Comparison of ENCODE assay signal across 18 cellular contexts in genomic region chr1:201783572-201783971, GRCh38. TPM values are rescaled to one million over a fixed set of nuclear protein-coding genes. Genes with fewer than 3 reads are reported as not detected.
DNase-seq lines count a peak whose midpoint lies in the region; ATAC-seq and TF ChIP-seq lines count a peak whose summit lies in the region.
"Had no signal": no experiment of that assay in that cellular context is flagged by ENCODE, and none has a peak within 500 bp of the region (broad histone marks: within the 10 kb centered on the region; RNA-seq: fewer than 3 reads in every experiment).

No MANE protein-coding gene starts in this region.

- DNase-seq in A673 (ENCODE audit: low spot score), result no peak
- peak; percentile 22 for DNase-seq in SK-MEL-5 (ENCODE audit: low read depth, low spot score)
- DNase-seq in epithelial cell of prostate (ENCODE audit: low read depth, low spot score), result no peak
- no peak for DNase-seq in activated naive CD8-positive, alpha-beta T cell treated with anti-CD3 and anti-CD28 coated beads, Interleukin-2, amount 50 U/mL, for 24 hours
- no peak for DNase-seq in SHP77 treated with DMSO at 0.1 percent for 48 hours (lab: John Stamatoyannopoulos, UW)
- DNase-seq: activated CD4-positive, CD25-positive, alpha-beta regulatory T cell; adrenal gland; cerebellar nuclear complex; KG1; left cardiac atrium; NCI-H1092; NCI-H2107 had no signal

- 0 out of 2 replicates have a peak, but pooled peaks have one; percentile 23 for TF ChIP-seq CTCF in A673 (conservative IDR thresholded peaks at IDR 0.05; ENCODE audit: low read depth, low read length)
- TF ChIP-seq CTCF in GM12873 (IDR thresholded peaks at IDR 0.05; ENCODE audit: insufficient read depth, low read depth, low read length, missing control alignments), result peak; percentile 4

- CTCF ChIA-PET in A673 (lab: Charles Lee), result interaction anchor here (0.6 to 1.4 kb wide), 2 partner anchors 9 to 303 kb away, joined by 3 read pairs; no protein-coding TSS in a partner anchor

- no peaks in the 10 kb centered on the region for H3K36me3 Mint-ChIP-seq in activated naive CD8-positive, alpha-beta T cell treated with anti-CD3 and anti-CD28 coated beads, Interleukin-2, amount 50 U/mL, for 24 hours (ENCODE audit: low read depth)
- H3K36me3 Mint-ChIP-seq: stimulated activated effector memory CD8-positive, alpha-beta T cell treated with anti-CD3 and anti-CD28 coated beads, Interleukin-12 subunit alpha, Interleukin-12 subunit beta, amount 100 ng/mL, for 72 hours had no signal

- intact Hi-C loops in A673 (cut with micrococcal nuclease; ENCODE audit: unreplicated experiment), result no loop called here

- ATAC-seq in HG03354 (IDR thresholded peaks at IDR 0.05; ENCODE audit: poor library complexity, severe bottlenecking, unreplicated experiment), result no peak
- ATAC-seq in HG03025 (IDR thresholded peaks at IDR 0.05; ENCODE audit: low FRiP score, unreplicated experiment), result no peak
- no peak for ATAC-seq in activated naive CD8-positive, alpha-beta T cell treated with anti-CD3 and anti-CD28 coated beads, Interleukin-2, amount 50 U/mL, for 24 hours
- ATAC-seq: left cardiac atrium; Right ventricle myocardium inferior; stimulated activated effector memory CD8-positive, alpha-beta T cell treated with anti-CD3 and anti-CD28 coated beads, Interleukin-12 subunit alpha, Interleukin-12 subunit beta, amount 100 ng/mL, for 72 hours had no signal

- no peaks in the 10 kb centered on the region for H3K9me3 Mint-ChIP-seq in activated naive CD8-positive, alpha-beta T cell treated with anti-CD3 and anti-CD28 coated beads, Interleukin-2, amount 50 U/mL, for 24 hours
- H3K9me3 Mint-ChIP-seq: stimulated activated effector memory CD8-positive, alpha-beta T cell treated with anti-CD3 and anti-CD28 coated beads, Interleukin-12 subunit alpha, Interleukin-12 subunit beta, amount 100 ng/mL, for 72 hours; T-helper 1 cell treated with Interleukin-12 subunit alpha and Interleukin-12 subunit beta and Interleukin-4 antibody, amounts not matched to agents 30 μg/mL and 1 μg/mL, for 36 hours had no signal

- H3K27me3 Mint-ChIP-seq in activated naive CD8-positive, alpha-beta T cell treated with anti-CD3 and anti-CD28 coated beads, Interleukin-2, amount 50 U/mL, for 24 hours, result no peaks in the 10 kb centered on the region

- in situ Hi-C loops in SK-MEL-5 (cut with HindIII; ENCODE audit: low pct_unique_long_range_greater_than_20kb, low sequenced_read_pairs), result no loop called here

- H3K4me1 ChIP-seq in A673 (ENCODE audit: insufficient read depth, low read length, poor library complexity, severe bottlenecking), result peaks cover 45% of the 10 kb centered on the region

- peak overlapping the region; percentile 48 for H3K27ac ChIP-seq in A673 (ENCODE audit: low read depth, low read length, poor library complexity, severe bottlenecking)
- H3K27ac ChIP-seq in epithelial cell of prostate, result peak overlapping the region; percentile 78
- H3K27ac ChIP-seq: adrenal gland had no signal

- H3K36me3 ChIP-seq in A673 (ENCODE audit: insufficient read depth, low read length, poor library complexity, severe bottlenecking), result peaks cover 32% of the 10 kb centered on the region

- H3K27ac Mint-ChIP-seq in activated naive CD8-positive, alpha-beta T cell treated with anti-CD3 and anti-CD28 coated beads, Interleukin-2, amount 50 U/mL, for 24 hours, result no peak overlapping the region
- H3K27ac Mint-ChIP-seq: stimulated activated effector memory CD8-positive, alpha-beta T cell treated with anti-CD3 and anti-CD28 coated beads, Interleukin-12 subunit alpha, Interleukin-12 subunit beta, amount 100 ng/mL, for 72 hours; T-helper 1 cell treated with Interleukin-12 subunit alpha and Interleukin-12 subunit beta and Interleukin-4 antibody, amounts not matched to agents 30 μg/mL and 1 μg/mL, for 36 hours had no signal

- H3K9me3 ChIP-seq in A673 (ENCODE audit: low read depth, low read length, poor library complexity, severe bottlenecking), result no peaks in the 10 kb centered on the region
- H3K9me3 ChIP-seq: adrenal gland had no signal

- POLR2A ChIA-PET in A673 (lab: Charles Lee; ENCODE audit: low non-redundant PET), result no interaction called here

- no peak overlapping the region for H3K4me3 Mint-ChIP-seq in activated naive CD8-positive, alpha-beta T cell treated with anti-CD3 and anti-CD28 coated beads, Interleukin-2, amount 50 U/mL, for 24 hours
- H3K4me3 Mint-ChIP-seq: stimulated activated effector memory CD8-positive, alpha-beta T cell treated with anti-CD3 and anti-CD28 coated beads, Interleukin-12 subunit alpha, Interleukin-12 subunit beta, amount 100 ng/mL, for 72 hours; T-helper 1 cell treated with Interleukin-12 subunit alpha and Interleukin-12 subunit beta and Interleukin-4 antibody, amounts not matched to agents 30 μg/mL and 1 μg/mL, for 36 hours had no signal

- BruUV-seq in A673 (replicated peaks; lab: Mats Ljungman, UMichigan), result no TSS peak

- no peaks in the 10 kb centered on the region for H3K4me1 Mint-ChIP-seq in activated naive CD8-positive, alpha-beta T cell treated with anti-CD3 and anti-CD28 coated beads, Interleukin-2, amount 50 U/mL, for 24 hours
- H3K4me1 Mint-ChIP-seq: stimulated activated effector memory CD8-positive, alpha-beta T cell treated with anti-CD3 and anti-CD28 coated beads, Interleukin-12 subunit alpha, Interleukin-12 subunit beta, amount 100 ng/mL, for 72 hours had no signal

- no peak overlapping the region for H3K4me3 ChIP-seq in A673 (ENCODE audit: low read depth, low read length, poor library complexity, severe bottlenecking)
- H3K4me3 ChIP-seq: adrenal gland had no signal

- no peaks in the 10 kb centered on the region for H3K27me3 ChIP-seq in A673 (replicated peaks; ENCODE audit: insufficient read depth, low read depth, low read length, poor library complexity)
- H3K27me3 ChIP-seq: adrenal gland had no signal

RNA-seq across cellular contexts. Expression of gene IPO9, which starts 45.4 kb away (rescaled TPM):
- 121 and 136 TPM in 2 replicates for total RNA-seq in A673 (2021)
- total RNA-seq in SK-MEL-5 (2014; rRNA removed; shearing (Covaris generic)), result 20.8 and 29.3 TPM in 2 replicates
- polyA plus RNA-seq in SK-MEL-5 (2015; cell fraction: cytosol; rRNA removed), result 28.8 and 38.0 TPM in 2 replicates
- polyA plus RNA-seq in SK-MEL-5 (2015; cell fraction: nucleus; rRNA removed), result 54.6 and 56.0 TPM in 2 replicates
